ENCODE assay signal across 9 cellular contexts in genomic region chr5:177432143-177432904, GRCh38. TPM values are rescaled to one million over a fixed set of nuclear protein-coding genes. Genes with fewer than 3 reads are reported as not detected.
DNase-seq lines count a peak whose midpoint lies in the region; ATAC-seq and TF ChIP-seq lines count a peak whose summit lies in the region.
"Had no signal": no experiment of that assay in that cellular context is flagged by ENCODE, and none has a peak within 500 bp of the region (broad histone marks: within the 10 kb centered on the region; RNA-seq: fewer than 3 reads in every experiment).

No MANE protein-coding gene starts in this region.

- H3K27me3 Mint-ChIP-seq in naive B cell, result no peaks in the 10 kb centered on the region

- H3K4me1 Mint-ChIP-seq in naive B cell, result peaks cover 47 to 68% (median 60%) of the 10 kb centered on the region in 3 donors

- H3K36me3 ChIP-seq in BE2C, result peaks cover 45% of the 10 kb centered on the region

- no peaks in the 10 kb centered on the region for H3K9me3 Mint-ChIP-seq in naive B cell

- ATAC-seq in naive B cell (ENCODE audit: low read depth in 2 of 2), result no peak
- ATAC-seq in HG02642 (IDR thresholded peaks at IDR 0.05; ENCODE audit: poor library complexity, unreplicated experiment), result no peak
- no peak for ATAC-seq in GM21737 (IDR thresholded peaks at IDR 0.05; ENCODE audit: unreplicated experiment)

- no peak for TF ChIP-seq CTCF in BE2C (IDR thresholded peaks at IDR 0.05; ENCODE audit: low read depth, low read length)

- peak overlapping the region; percentile 96 to 99 (median 98) for H3K27ac Mint-ChIP-seq in naive B cell

- no peaks in the 10 kb centered on the region for H3K9me3 ChIP-seq in BE2C

- TF ChIP-seq POLR2A in erythroblast (IDR thresholded peaks at IDR 0.05; ENCODE audit: low read length), result no peak

- H3K4me3 ChIP-seq in BE2C (ENCODE audit: low read depth, low read length), result no peak overlapping the region
- peak overlapping the region; percentile 50 for H3K4me3 ChIP-seq in Jurkat, Clone E6-1 (ENCODE audit: low read length)

- H3K27me3 ChIP-seq in BE2C, result no peaks in the 10 kb centered on the region

- peaks cover 15% of the 10 kb centered on the region for H3K4me1 ChIP-seq in BE2C

- H3K36me3 Mint-ChIP-seq in naive B cell, result peaks cover 0 to 8% of the 10 kb centered on the region in 2 donors

- H3K4me3 Mint-ChIP-seq in naive B cell, result peak overlapping the region; percentile 56 to 97 (median 87)

- DNase-seq in BE2C, result peak; percentile 46
- DNase-seq in Jurkat, Clone E6-1 (ENCODE audit: low read depth, low spot score), result no peak
- peak in 34 of 56 donors; percentile 15 to 72 (median 39) for DNase-seq in amygdala (lab: John Stamatoyannopoulos, UW)
- no peak for DNase-seq in naive B cell
- no peak for DNase-seq in erythroblast (lab: John Stamatoyannopoulos, UW)
- no peak for DNase-seq in NCI-H1417 treated with DMSO at 0.1 percent for 48 hours (lab: John Stamatoyannopoulos, UW)
- DNase-seq: NCI-H1436 had no signal

RNA-seq across cellular contexts. Expression of gene GRK6, which starts 5.8 kb away (rescaled TPM):
- polyA plus RNA-seq in BE2C (2012; ENCODE audit: insufficient read depth, insufficient read length, low read depth), result 58.6 TPM
- polyA plus RNA-seq in Jurkat, Clone E6-1 (2012; ENCODE audit: insufficient read depth, insufficient read length), result 117 TPM
- polyA plus RNA-seq in naive B cell (ENCODE audit: low read depth in 6 of 6), result 100 to 1,000 TPM in 2 of 6 donors, 10 to 100 TPM in 4; 66.5 to 178 (median 98.1) TPM

RNA-seq across cellular contexts. Expression of gene PRR7, which starts 14.3 kb away (rescaled TPM):
- 84.9 TPM for polyA plus RNA-seq in BE2C (2012; ENCODE audit: insufficient read depth, insufficient read length, low read depth)
- polyA plus RNA-seq in Jurkat, Clone E6-1 (2012; ENCODE audit: insufficient read depth, insufficient read length), result 10.9 TPM
- 10 to 100 TPM; 16.2 to 39.5 (median 25.7) TPM for polyA plus RNA-seq in naive B cell (ENCODE audit: low read depth in 6 of 6)

RNA-seq across cellular contexts. Expression of gene F12, which starts 23.0 kb away (rescaled TPM):
- 68.2 TPM for polyA plus RNA-seq in BE2C (2012; ENCODE audit: insufficient read depth, insufficient read length, low read depth)
- 32.1 TPM for polyA plus RNA-seq in Jurkat, Clone E6-1 (2012; ENCODE audit: insufficient read depth, insufficient read length)
- polyA plus RNA-seq in naive B cell (ENCODE audit: low read depth in 6 of 6), result 1 to 10 TPM in 1 of 6 donors, under 1 TPM in 2, not detected in 3; 0.56 to 1.4 (median 0.57) TPM

RNA-seq across cellular contexts. Expression of gene PFN3, which starts 31.9 kb away (rescaled TPM):
- polyA plus RNA-seq in BE2C (2012; ENCODE audit: insufficient read depth, insufficient read length, low read depth), result not detected
- polyA plus RNA-seq in Jurkat, Clone E6-1 (2012; ENCODE audit: insufficient read depth, insufficient read length), result not detected
- polyA plus RNA-seq in naive B cell (ENCODE audit: low read depth in 6 of 6), result not detected

RNA-seq across cellular contexts. Expression of gene DBN1, which starts 41.1 kb away (rescaled TPM):
- polyA plus RNA-seq in BE2C (2012; ENCODE audit: insufficient read depth, insufficient read length, low read depth), result 454 TPM
- 214 TPM for polyA plus RNA-seq in Jurkat, Clone E6-1 (2012; ENCODE audit: insufficient read depth, insufficient read length)
- polyA plus RNA-seq in naive B cell (ENCODE audit: low read depth in 6 of 6), result 1 to 10 TPM in 1 of 6 donors, under 1 TPM in 3, not detected in 2; 0.31 to 1.9 (median 0.65) TPM

Comparison
In these comparisons a context has a peak if more than half of its experiments do, and no peak if none do; other contexts are left out.
1. DNase-seq: peak in BE2C (single experiment) and amygdala (34 of 56); none in Jurkat, Clone E6-1 (single experiment), naive B cell (single experiment), erythroblast (0 of 2) and NCI-H1417 treated with DMSO at 0.1 percent for 48 hours (single experiment).